12 cellular contexts compared by ENCODE assay signal in the genomic region with DNA sequence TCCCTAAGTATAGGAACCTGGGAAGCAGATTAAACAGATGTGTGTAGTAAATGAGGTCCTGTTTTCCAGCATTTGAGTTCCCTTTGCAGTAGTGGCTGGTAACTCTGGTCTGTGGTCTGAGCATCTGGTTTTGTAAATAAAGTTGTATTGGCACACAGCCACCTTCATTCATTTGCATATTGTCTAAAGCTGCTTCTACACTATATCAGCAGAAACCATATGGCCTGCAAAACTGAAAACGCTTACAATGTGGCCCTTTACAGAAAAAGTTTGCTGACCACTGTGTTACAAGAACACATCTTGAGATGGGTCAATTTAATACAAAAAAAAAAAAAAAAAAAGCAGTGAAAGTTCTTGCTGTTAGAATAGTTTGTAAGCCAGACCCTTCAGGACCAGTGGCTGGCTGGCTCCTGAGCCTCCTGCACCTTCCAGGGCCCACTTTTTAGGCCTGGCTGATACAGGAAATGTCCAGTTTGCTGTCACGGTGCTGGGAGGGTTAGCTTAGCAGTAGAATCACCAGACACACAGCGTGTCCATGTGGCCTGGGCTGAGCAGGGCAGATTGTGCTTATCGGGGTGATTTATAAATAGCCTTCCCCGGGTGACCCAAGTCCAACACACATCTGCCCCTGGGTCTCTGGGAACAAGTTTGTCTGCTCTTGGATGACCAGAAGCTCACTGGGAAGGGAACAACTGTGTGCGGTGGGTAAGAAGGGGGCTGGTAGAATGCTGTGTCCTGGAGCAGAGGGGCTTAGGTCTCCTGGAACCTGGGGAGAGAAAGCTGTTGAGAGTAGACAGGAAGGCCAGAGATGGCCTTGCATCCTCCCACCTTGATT. TPM values are rescaled to one million over a fixed set of nuclear protein-coding genes. Genes with fewer than 3 reads are reported as not detected.
A peak's percentile ranks its signal among the peaks of the same experiment; 100 is the strongest.
DNase-seq lines count a peak whose midpoint lies in the region; ATAC-seq and TF ChIP-seq lines count a peak whose summit lies in the region.
"Had no signal": no experiment of that assay in that cellular context is flagged by ENCODE, and none has a peak within 500 bp of the region (broad histone marks: within the 10 kb centered on the region; RNA-seq: fewer than 3 reads in every experiment).

No MANE protein-coding gene starts in this region.

- H3K27ac ChIP-seq in SK-N-SH (ENCODE audit: low read depth in 2 of 2, low read length in 1 of 2): peak overlapping the region in 1 of 2 experiments; percentile 98; a peak in 2 of 4 replicates
- H3K27ac ChIP-seq in prostate gland: no peak overlapping the region
- H3K27ac ChIP-seq in brain microvascular endothelial cell: no peak overlapping the region
- H3K27ac ChIP-seq: adrenal gland, SK-N-MC, uterus had no signal

- H3K36me3 ChIP-seq in SK-N-SH (replicated peaks in 1 of 2; ENCODE audit: control insufficient read depth in 1 of 2, insufficient read depth in 2 of 2, low read length in 1 of 2) (no peaks in the 10 kb centered on the region), prostate gland (no peaks in the 10 kb centered on the region), brain microvascular endothelial cell (replicated peaks) (no peaks in the 10 kb centered on the region)
- H3K36me3 ChIP-seq: adrenal gland, uterus had no signal

- no peak for TF ChIP-seq POLR2A in prostate gland (IDR thresholded peaks at IDR 0.05)

- H3K9ac ChIP-seq in SK-N-SH: no peak overlapping the region

- no peaks in the 10 kb centered on the region for H3F3A ChIP-seq in SK-N-SH (replicated peaks; ENCODE audit: insufficient read depth)

- ATAC-seq in GM19043 (IDR thresholded peaks at IDR 0.05; ENCODE audit: low read depth, unreplicated experiment): peak; percentile 68
- ATAC-seq in HG02938 (IDR thresholded peaks at IDR 0.05; ENCODE audit: unreplicated experiment): peak; percentile 78
- peak; percentile 39 to 76 for ATAC-seq in naive B cell (ENCODE audit: low read depth in 2 of 2)
- ATAC-seq in HG02970 (IDR thresholded peaks at IDR 0.05; ENCODE audit: low FRiP score, unreplicated experiment): no peak

- no peaks in the 10 kb centered on the region for H3K36me3 Mint-ChIP-seq in naive B cell

- intact Hi-C loops in prostate gland (cut with DNase I): no loop called here

- H3K79me2 ChIP-seq in SK-N-SH (ENCODE audit: insufficient read depth): no peaks in the 10 kb centered on the region

- H3K4me1 ChIP-seq in SK-N-SH (ENCODE audit: control insufficient read depth in 1 of 2, insufficient read depth in 2 of 2, low read depth in 1 of 2, low read length in 1 of 2) (peaks cover 0 to 50% of the 10 kb centered on the region in 2 experiments; a peak in 2 of 4 replicates), prostate gland (replicated peaks) (no peaks in the 10 kb centered on the region)
- H3K4me1 ChIP-seq: adrenal gland, uterus had no signal

- H3K4me3 ChIP-seq in SK-N-SH (ENCODE audit: low read depth in 2 of 2, low read length in 1 of 2) (no peak overlapping the region), prostate gland (no peak overlapping the region), brain microvascular endothelial cell (ENCODE audit: low read depth, low read length) (no peak overlapping the region)
- H3K4me3 ChIP-seq: adrenal gland, SK-N-MC, uterus had no signal

- DNase-seq in SK-N-SH (peak; percentile 75), naive B cell (no peak), prostate gland (ENCODE audit: low spot score) (no peak), AML-193 (lab: John Stamatoyannopoulos, UW) (no peak), brain microvascular endothelial cell (no peak)
- DNase-seq: uterus had no signal

- TF ChIP-seq RAD21 in SK-N-SH (IDR thresholded peaks at IDR 0.05; ENCODE audit: low read length): peak; percentile 66

- no peaks in the 10 kb centered on the region for H3K9me3 Mint-ChIP-seq in naive B cell

- H3K27me3 Mint-ChIP-seq in naive B cell: no peaks in the 10 kb centered on the region

- H3K4me3 Mint-ChIP-seq in naive B cell: peak overlapping the region in 2 of 8 donors; percentile 42 to 43

- in situ Hi-C loops in brain microvascular endothelial cell (cut with HindIII; ENCODE audit: low pct_ligation_motif_present, low sequenced_read_pairs): no loop called here

- no peaks in the 10 kb centered on the region for H3K9me2 ChIP-seq in SK-N-SH

- no peaks in the 10 kb centered on the region for H3K9me3 ChIP-seq in SK-N-SH
- no peaks in the 10 kb centered on the region for H3K9me3 ChIP-seq in prostate gland
- H3K9me3 ChIP-seq: adrenal gland, uterus had no signal

- H3K27me3 ChIP-seq in SK-N-SH (ENCODE audit: insufficient read depth) (no peaks in the 10 kb centered on the region), prostate gland (replicated peaks; ENCODE audit: insufficient read depth) (no peaks in the 10 kb centered on the region), brain microvascular endothelial cell (replicated peaks) (peaks cover 17% of the 10 kb centered on the region)
- H3K27me3 ChIP-seq: adrenal gland, uterus had no signal

- 34% methylated on average over 6 of the region's 6 CpGs for WGBS in SK-N-SH (ENCODE audit: low lambda C conversion rate)
- 88% methylated on average over 6 of the region's 6 CpGs for WGBS in prostate gland

- POLR2A ChIA-PET in SK-N-SH (lab: Yijun Ruan, JAX): no interaction called here

- H4K20me1 ChIP-seq in SK-N-SH (ENCODE audit: insufficient read depth): no peaks in the 10 kb centered on the region

- CTCF ChIA-PET in SK-N-SH (lab: Yijun Ruan, JAX): interaction anchor here (1.1 to 1.5 kb wide), 3 partner anchors 9 to 200 kb away, joined by 3 read pairs; no protein-coding TSS in a partner anchor

- peaks cover 13 to 30% (median 17%) of the 10 kb centered on the region in 3 donors for H3K4me1 Mint-ChIP-seq in naive B cell

- no peak for TF ChIP-seq CTCF in SK-N-SH (IDR thresholded peaks at IDR 0.05)
- no peak for TF ChIP-seq CTCF in prostate gland (IDR thresholded peaks at IDR 0.05)
- TF ChIP-seq CTCF in brain microvascular endothelial cell (IDR thresholded peaks at IDR 0.05; ENCODE audit: low read depth, low read length, missing control alignments): no peak

- H3K4me2 ChIP-seq in SK-N-SH: no peak overlapping the region

- peak in 1 of 2 experiments; percentile 78; a peak in 2 of 4 replicates for TF ChIP-seq EP300 in SK-N-SH (IDR thresholded peaks at IDR 0.05; ENCODE audit: borderline replicate concordance in 1 of 2, low read depth in 1 of 2, low read length in 1 of 2)

- H3K27ac Mint-ChIP-seq in naive B cell: peak overlapping the region in 4 of 6 donors; percentile 38 to 71 (median 55)

- H2AFZ ChIP-seq in SK-N-SH (ENCODE audit: low read depth): no peak overlapping the region

TF ChIP-seq in SK-N-SH, 30 proteins besides CTCF, POLR2A, EP300 and RAD21 (continues in another document):
- TF ChIP-seq SMC3 (IDR thresholded peaks at IDR 0.05; ENCODE audit: low read depth, low read length) (peak; percentile 43; the same call in 1 of the 2 replicates), EZH2phosphoT487 (IDR thresholded peaks at IDR 0.05; ENCODE audit: borderline replicate concordance, low read depth) (no peak), FOXM1 (IDR thresholded peaks at IDR 0.05; ENCODE audit: low read depth) (no peak), RFX5 (IDR thresholded peaks at IDR 0.05; ENCODE audit: low read length) (no peak), MXI1 (IDR thresholded peaks at IDR 0.05; ENCODE audit: low read depth, low read length) (peak; percentile 73), RCOR1 (IDR thresholded peaks at IDR 0.05; ENCODE audit: low read length) (peak; percentile 71)
- TF ChIP-seq, protein P1, sequence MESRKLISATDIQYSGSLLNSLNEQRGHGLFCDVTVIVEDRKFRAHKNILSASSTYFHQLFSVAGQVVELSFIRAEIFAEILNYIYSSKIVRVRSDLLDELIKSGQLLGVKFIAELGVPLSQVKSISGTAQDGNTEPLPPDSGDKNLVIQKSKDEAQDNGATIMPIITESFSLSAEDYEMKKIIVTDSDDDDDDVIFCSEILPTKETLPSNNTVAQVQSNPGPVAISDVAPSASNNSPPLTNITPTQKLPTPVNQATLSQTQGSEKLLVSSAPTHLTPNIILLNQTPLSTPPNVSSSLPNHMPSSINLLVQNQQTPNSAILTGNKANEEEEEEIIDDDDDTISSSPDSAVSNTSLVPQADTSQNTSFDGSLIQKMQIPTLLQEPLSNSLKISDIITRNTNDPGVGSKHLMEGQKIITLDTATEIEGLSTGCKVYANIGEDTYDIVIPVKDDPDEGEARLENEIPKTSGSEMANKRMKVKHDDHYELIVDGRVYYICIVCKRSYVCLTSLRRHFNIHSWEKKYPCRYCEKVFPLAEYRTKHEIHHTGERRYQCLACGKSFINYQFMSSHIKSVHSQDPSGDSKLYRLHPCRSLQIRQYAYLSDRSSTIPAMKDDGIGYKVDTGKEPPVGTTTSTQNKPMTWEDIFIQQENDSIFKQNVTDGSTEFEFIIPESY (IDR thresholded peaks at IDR 0.05; ENCODE audit: borderline replicate concordance, low read depth): no peak
- TF ChIP-seq, protein P2, sequence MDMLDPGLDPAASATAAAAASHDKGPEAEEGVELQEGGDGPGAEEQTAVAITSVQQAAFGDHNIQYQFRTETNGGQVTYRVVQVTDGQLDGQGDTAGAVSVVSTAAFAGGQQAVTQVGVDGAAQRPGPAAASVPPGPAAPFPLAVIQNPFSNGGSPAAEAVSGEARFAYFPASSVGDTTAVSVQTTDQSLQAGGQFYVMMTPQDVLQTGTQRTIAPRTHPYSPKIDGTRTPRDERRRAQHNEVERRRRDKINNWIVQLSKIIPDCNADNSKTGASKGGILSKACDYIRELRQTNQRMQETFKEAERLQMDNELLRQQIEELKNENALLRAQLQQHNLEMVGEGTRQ (IDR thresholded peaks at IDR 0.05; ENCODE audit: borderline replicate concordance, low read depth, low read length): no peak; the same call in 1 of the 2 replicates
- TF ChIP-seq, protein P3, sequence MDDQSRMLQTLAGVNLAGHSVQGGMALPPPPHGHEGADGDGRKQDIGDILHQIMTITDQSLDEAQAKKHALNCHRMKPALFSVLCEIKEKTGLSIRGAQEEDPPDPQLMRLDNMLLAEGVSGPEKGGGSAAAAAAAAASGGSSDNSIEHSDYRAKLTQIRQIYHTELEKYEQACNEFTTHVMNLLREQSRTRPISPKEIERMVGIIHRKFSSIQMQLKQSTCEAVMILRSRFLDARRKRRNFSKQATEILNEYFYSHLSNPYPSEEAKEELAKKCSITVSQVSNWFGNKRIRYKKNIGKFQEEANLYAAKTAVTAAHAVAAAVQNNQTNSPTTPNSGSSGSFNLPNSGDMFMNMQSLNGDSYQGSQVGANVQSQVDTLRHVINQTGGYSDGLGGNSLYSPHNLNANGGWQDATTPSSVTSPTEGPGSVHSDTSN (IDR thresholded peaks at IDR 0.05): no peak

RNA-seq across cellular contexts. Expression of a gene that starts 1.4 kb away (rescaled TPM):
- not detected in 2 replicates for polyA plus RNA-seq in SK-N-SH (2012; rRNA removed)
- not detected in 2 replicates for polyA plus RNA-seq in SK-N-SH (2012; cell fraction: cytosol; rRNA removed)
- not detected in 2 replicates for polyA plus RNA-seq in SK-N-SH (2012; cell fraction: nucleus; rRNA removed)
- not detected for polyA plus RNA-seq in naive B cell (ENCODE audit: low read depth in 6 of 6)
- under 1 TPM in 1 of 2 donors, not detected in 1; 0.82 TPM for total RNA-seq in prostate gland
- total RNA-seq: HT-29, uterus had no signal
